33 cellular contexts compared by ENCODE assay signal in genomic region chr7:4174451-4174850, GRCh38.
"Had no signal": no experiment of that assay in that cellular context is flagged by ENCODE, and none has a peak within 500 bp of the region (broad histone marks: within the 10 kb centered on the region; RNA-seq: fewer than 3 reads in every experiment).

No MANE protein-coding gene starts in this region.

- H3K36me3 ChIP-seq: brain microvascular endothelial cell, colonic mucosa, esophagus squamous epithelium, gastroesophageal sphincter had no signal

- H3K27ac Mint-ChIP-seq: activated CD4-positive, alpha-beta memory T cell treated with anti-CD3 and anti-CD28 coated beads for 36 hours; activated CD4-positive, alpha-beta T cell treated with anti-CD3 and anti-CD28 coated beads for 36 hours; activated CD4-positive, alpha-beta T cell treated with anti-CD3 and anti-CD28 coated beads, Interleukin-2, amount 10 ng/mL, durations not matched to agents 24 days and 14 days; activated CD8-positive, alpha-beta memory T cell treated with anti-CD3 and anti-CD28 coated beads, Interleukin-2, amount 10 ng/mL, durations not matched to agents 7 days and 5 days; activated CD8-positive, alpha-beta T cell treated with anti-CD3 and anti-CD28 coated beads, Interleukin-2, amount 10 ng/mL, durations not matched to agents 7 days and 5 days; activated naive CD8-positive, alpha-beta T cell; activated T-cell treated with anti-CD3 and anti-CD28 coated beads, Interleukin-2, amount 50 U/mL, for 24 hours; activated T-helper 17 cell treated with anti-CD3 and anti-CD28 coated beads, Interleukin-2, amount 50 U/mL, for 72 hours; T-helper 17 cell; T-helper 2 cell treated with Interferon-gamma antibody and Interleukin-4, amounts not matched to agents 5 μg/mL and 100 μg/mL, for 36 hours had no signal

- H3K36me3 Mint-ChIP-seq: activated CD4-positive, alpha-beta memory T cell treated with anti-CD3 and anti-CD28 coated beads for 36 hours; activated CD8-positive, alpha-beta memory T cell treated with anti-CD3 and anti-CD28 coated beads, Interleukin-2, amount 10 ng/mL, durations not matched to agents 7 days and 5 days; activated naive CD8-positive, alpha-beta T cell had no signal

- H3K27ac ChIP-seq: brain microvascular endothelial cell, colonic mucosa, epithelial cell of prostate, esophagus squamous epithelium, gastroesophageal sphincter had no signal

- H3K4me1 ChIP-seq: colonic mucosa, gastroesophageal sphincter had no signal

- H3K27me3 ChIP-seq: brain microvascular endothelial cell, colonic mucosa, gastroesophageal sphincter had no signal

- DNase-seq: activated CD4-positive, alpha-beta memory T cell treated with anti-CD3 and anti-CD28 coated beads for 36 hours; activated CD4-positive, alpha-beta T cell treated with anti-CD3 and anti-CD28 coated beads for 36 hours; activated CD4-positive, alpha-beta T cell treated with anti-CD3 and anti-CD28 coated beads, Interleukin-2, amount 10 ng/mL, durations not matched to agents 24 days and 14 days; activated CD4-positive, CD25-positive, alpha-beta regulatory T cell; activated CD4-positive, CD25-positive, alpha-beta regulatory T cell treated with anti-CD3 and anti-CD28 coated beads, Interleukin-2, amount 50 U/mL, for 72 hours; activated CD8-positive, alpha-beta memory T cell treated with anti-CD3 and anti-CD28 coated beads, Interleukin-2, amount 10 ng/mL, durations not matched to agents 7 days and 5 days; activated CD8-positive, alpha-beta memory T cell treated with anti-CD3 and anti-CD28 coated beads, Interleukin-2, amount 50 U/mL, for 4 hours; activated CD8-positive, alpha-beta T cell treated with anti-CD3 and anti-CD28 coated beads, Interleukin-2, amount 10 ng/mL, durations not matched to agents 7 days and 5 days; activated effector memory CD4-positive, alpha-beta T cell treated with Interleukin-2 at 50 U/mL for 16 hours; activated gamma-delta T cell treated with Interleukin-2 at 50 U/mL for 16 hours; activated naive CD4-positive, alpha-beta T cell treated with anti-CD3 and anti-CD28 coated beads, Interleukin-2, amount 50 U/mL, for 16 hours; activated naive CD4-positive, alpha-beta T cell treated with Interleukin-2 at 50 U/mL for 16 hours; activated T-cell treated with anti-CD3 and anti-CD28 coated beads, Interleukin-2, amount 50 U/mL, for 24 hours; amniotic stem cell; anterior cingulate cortex; brain microvascular endothelial cell; colonic mucosa; effector CD8-positive, alpha-beta T cell; esophagus squamous epithelium; foreskin melanocyte; head of caudate nucleus; T-helper 1 cell; T-helper 17 cell had no signal

- FAIRE-seq: astrocyte, bronchial epithelial cell, endometrium, endothelial cell of umbilical vein had no signal

- H3K9me3 Mint-ChIP-seq: activated CD4-positive, alpha-beta memory T cell treated with anti-CD3 and anti-CD28 coated beads for 36 hours; activated CD4-positive, alpha-beta T cell treated with anti-CD3 and anti-CD28 coated beads, Interleukin-2, amount 10 ng/mL, durations not matched to agents 24 days and 14 days; activated T-cell treated with anti-CD3 and anti-CD28 coated beads, Interleukin-2, amount 50 U/mL, for 24 hours; activated T-helper 17 cell treated with anti-CD3 and anti-CD28 coated beads, Interleukin-2, amount 50 U/mL, for 72 hours; central memory CD8-positive, alpha-beta T cell; T-helper 2 cell treated with Interferon-gamma antibody and Interleukin-4, amounts not matched to agents 5 μg/mL and 100 μg/mL, for 36 hours had no signal

- H3K4me1 Mint-ChIP-seq: activated CD4-positive, alpha-beta T cell treated with anti-CD3 and anti-CD28 coated beads for 36 hours; activated CD4-positive, alpha-beta T cell treated with anti-CD3 and anti-CD28 coated beads, Interleukin-2, amount 10 ng/mL, durations not matched to agents 24 days and 14 days; activated CD8-positive, alpha-beta memory T cell treated with anti-CD3 and anti-CD28 coated beads, Interleukin-2, amount 10 ng/mL, durations not matched to agents 7 days and 5 days; activated T-helper 17 cell treated with anti-CD3 and anti-CD28 coated beads, Interleukin-2, amount 50 U/mL, for 72 hours; central memory CD8-positive, alpha-beta T cell had no signal

- H3K4me3 ChIP-seq: colonic mucosa, esophagus squamous epithelium, gastroesophageal sphincter had no signal

- H3K9me3 ChIP-seq: colonic mucosa, esophagus squamous epithelium, gastroesophageal sphincter had no signal

- H3K4me3 Mint-ChIP-seq: activated CD4-positive, alpha-beta memory T cell treated with anti-CD3 and anti-CD28 coated beads for 36 hours; activated CD4-positive, alpha-beta T cell treated with anti-CD3 and anti-CD28 coated beads for 36 hours; activated CD4-positive, alpha-beta T cell treated with anti-CD3 and anti-CD28 coated beads, Interleukin-2, amount 10 ng/mL, durations not matched to agents 24 days and 14 days; activated CD8-positive, alpha-beta memory T cell treated with anti-CD3 and anti-CD28 coated beads, Interleukin-2, amount 10 ng/mL, durations not matched to agents 7 days and 5 days; activated CD8-positive, alpha-beta T cell treated with anti-CD3 and anti-CD28 coated beads, Interleukin-2, amount 10 ng/mL, durations not matched to agents 7 days and 5 days; activated naive CD8-positive, alpha-beta T cell; activated T-cell treated with anti-CD3 and anti-CD28 coated beads, Interleukin-2, amount 50 U/mL, for 24 hours; activated T-helper 17 cell treated with anti-CD3 and anti-CD28 coated beads, Interleukin-2, amount 50 U/mL, for 72 hours; central memory CD8-positive, alpha-beta T cell; T-helper 17 cell; T-helper 2 cell treated with Interferon-gamma antibody and Interleukin-4, amounts not matched to agents 5 μg/mL and 100 μg/mL, for 36 hours had no signal

- ATAC-seq: activated CD4-positive, alpha-beta T cell treated with anti-CD3 and anti-CD28 coated beads for 36 hours; activated CD8-positive, alpha-beta memory T cell treated with anti-CD3 and anti-CD28 coated beads, Interleukin-2, amount 10 ng/mL, durations not matched to agents 7 days and 5 days; activated CD8-positive, alpha-beta T cell treated with anti-CD3 and anti-CD28 coated beads, Interleukin-2, amount 10 ng/mL, durations not matched to agents 7 days and 5 days; activated T-helper 17 cell treated with anti-CD3 and anti-CD28 coated beads, Interleukin-2, amount 50 U/mL, for 72 hours; gastroesophageal sphincter; T-helper 17 cell had no signal
